In the genomic region with DNA sequence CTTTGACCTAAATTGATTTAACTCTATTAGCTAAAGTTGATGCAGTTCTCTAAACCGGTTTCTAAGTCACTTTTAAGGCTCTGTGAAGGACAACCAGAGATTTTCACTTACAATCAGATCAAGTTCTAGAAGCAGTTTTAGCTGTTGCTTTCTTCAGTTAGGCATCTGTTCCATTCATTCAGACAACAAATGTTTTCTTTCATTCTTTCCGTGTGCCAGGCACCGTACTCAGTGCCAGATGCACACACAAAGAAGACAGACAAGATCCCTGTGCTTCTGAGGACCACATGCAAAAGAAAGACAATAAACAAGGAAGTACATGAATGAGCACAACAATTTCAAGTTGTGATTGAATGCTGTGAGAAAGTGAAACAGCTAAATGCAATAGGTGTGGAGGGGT, we compare ENCODE assay signal across 18 cellular contexts. TPM values are rescaled to one million over a fixed set of nuclear protein-coding genes. Genes with fewer than 3 reads are reported as not detected.
DNase-seq lines count a peak whose midpoint lies in the region; ATAC-seq and TF ChIP-seq lines count a peak whose summit lies in the region.
"Had no signal": no experiment of that assay in that cellular context is flagged by ENCODE, and none has a peak within 500 bp of the region (broad histone marks: within the 10 kb centered on the region; RNA-seq: fewer than 3 reads in every experiment).

No MANE protein-coding gene starts in this region.

- no peaks in the 10 kb centered on the region for H3K9me3 ChIP-seq in DND-41 (ENCODE audit: insufficient read depth, low read length, severe bottlenecking)
- H3K9me3 ChIP-seq: BE2C, SJSA1 had no signal

- peak overlapping the region in 2 of 5 experiments; percentile 3 to 43 for H3K4me3 Mint-ChIP-seq in brain

- H3K4me1 Mint-ChIP-seq in brain = peaks cover 18% of the 10 kb centered on the region

- no peaks in the 10 kb centered on the region for H4K20me1 ChIP-seq in DND-41 (ENCODE audit: insufficient read depth, low read length)

- H3K27me3 Mint-ChIP-seq in brain = no peaks in the 10 kb centered on the region

- peak overlapping the region; percentile 1; the same call in 1 of the 2 replicates for H3K27ac ChIP-seq in DND-41 (ENCODE audit: low read length)
- H3K27ac ChIP-seq: KMS-11, SJSA1 had no signal

- H3K9ac ChIP-seq in DND-41 (ENCODE audit: low read depth, low read length) = no peak overlapping the region
- H3K9ac ChIP-seq: KMS-11 had no signal

- no peak overlapping the region for H2AFZ ChIP-seq in DND-41 (ENCODE audit: low read depth, low read length)

- H3K36me3 Mint-ChIP-seq in brain = no peaks in the 10 kb centered on the region

- DNase-seq in DND-41 (no peak), globus pallidus (ENCODE audit: low spot score) (peak; percentile 89), pons (ENCODE audit: low spot score) (peak; percentile 93), NOMO-1 treated with DMSO at 0.1 percent for 48 hours (lab: John Stamatoyannopoulos, UW; ENCODE audit: unreplicated experiment) (no peak), AG08395 (ENCODE audit: low spot score) (no peak), NCI-H146 (lab: John Stamatoyannopoulos, UW) (no peak), AG08396 (ENCODE audit: low spot score) (no peak)
- DNase-seq: BE2C, DMS79, HCEC 1CT, NCI-H1105 treated with DMSO at 0.1 percent for 48 hours, NCI-H1694, NCI-H2081, NCI-H526 treated with DMSO at 0.1 percent for 48 hours had no signal

- H3K9me3 Mint-ChIP-seq in brain = peaks cover 4 to 10% (median 7%) of the 10 kb centered on the region in 5 experiments

- H3K4me1 ChIP-seq in DND-41 (ENCODE audit: insufficient read depth, low read length) = peaks cover 25% of the 10 kb centered on the region
- H3K4me1 ChIP-seq: SJSA1 had no signal

- H3K36me3 ChIP-seq in DND-41 (ENCODE audit: insufficient read depth, low read length) = no peaks in the 10 kb centered on the region
- H3K36me3 ChIP-seq: BE2C, SJSA1 had no signal

- H3K27me3 ChIP-seq in DND-41 (ENCODE audit: insufficient read depth, low read length, poor library complexity) = no peaks in the 10 kb centered on the region
- H3K27me3 ChIP-seq: BE2C, SJSA1 had no signal

- TF ChIP-seq CTCF in DND-41 (IDR thresholded peaks at IDR 0.05; ENCODE audit: borderline replicate concordance, extremely low read depth, low read length, poor library complexity, severe bottlenecking) (no peak), brain (conservative IDR thresholded peaks at IDR 0.05) (no peak)

- H3K27ac Mint-ChIP-seq in brain = peak overlapping the region in 4 of 5 experiments; percentile 34 to 75 (median 45)

- ATAC-seq in DND-41 (ENCODE audit: insufficient read depth, low read depth) = no peak
- ATAC-seq: Right ventricle myocardium inferior had no signal

- H3K79me2 ChIP-seq in DND-41 (ENCODE audit: insufficient read depth, low read length) = no peaks in the 10 kb centered on the region

- no peak overlapping the region for H3K4me3 ChIP-seq in DND-41 (ENCODE audit: low read depth in 1 of 2, low read length in 2 of 2)
- H3K4me3 ChIP-seq: SJSA1 had no signal

- H3K4me2 ChIP-seq in DND-41 (ENCODE audit: insufficient read depth, low read length) = no peak overlapping the region
- H3K4me2 ChIP-seq: KMS-11 had no signal

RNA-seq across cellular contexts. Expression of a gene that starts 11.1 kb away (rescaled TPM):
- 23.4 TPM for polyA plus RNA-seq in brain (ENCODE audit: insufficient read depth, low read depth, low replicate concordance)

Comparison
In these comparisons a context has a peak if more than half of its experiments do, and no peak if none do; other contexts are left out.
1. DNase-seq: peak in globus pallidus (single experiment) and pons (single experiment); none in DND-41 (single experiment), NOMO-1 treated with DMSO at 0.1 percent for 48 hours (single experiment), AG08395 (single experiment), NCI-H146 (single experiment) and AG08396 (single experiment).